ENCODE assay signal across 8 cellular contexts in genomic region chr5:127030259-127031146, GRCh38. TPM values are rescaled to one million over a fixed set of nuclear protein-coding genes. Genes with fewer than 3 reads are reported as not detected.
A peak's percentile ranks its signal among the peaks of the same experiment; 100 is the strongest.
DNase-seq lines count a peak whose midpoint lies in the region; ATAC-seq, FAIRE-seq and TF ChIP-seq lines count a peak whose summit lies in the region.

Gene MARCHF3, minus strand, starts transcription at chr5:127030558. Its CDS starts 112,387 bp downstream, at chr5:126918171.

- no peaks in the 10 kb centered on the region for H3K27me3 Mint-ChIP-seq in Calu3 (ENCODE audit: unreplicated experiment)

- H3K27ac ChIP-seq in mesodermal cell (ENCODE audit: low read depth, low read length, severe bottlenecking): peak within 1 kb of the TSS; percentile 60

- TF ChIP-seq CTCF in Calu3 (IDR thresholded peaks at IDR 0.05; ENCODE audit: unreplicated experiment): peak; percentile 35

- H3K4me1 ChIP-seq in NT2/D1 (ENCODE audit: insufficient read depth, insufficient read length) (no peaks in the 10 kb centered on the region), mesodermal cell (ENCODE audit: control insufficient read depth, insufficient read depth, low read length, poor library complexity, severe bottlenecking) (peaks cover 7% of the 10 kb centered on the region)

- in situ Hi-C loops in endometrial microvascular endothelial cells (cut with HindIII; ENCODE audit: inconsistent ontology term, low pct_unique_long_range_greater_than_20kb, low sequenced_read_pairs): no loop called here

- intact Hi-C loops in Calu3 (cut with micrococcal nuclease; ENCODE audit: unreplicated experiment): no loop called here

- ATAC-seq in GM21381 (IDR thresholded peaks at IDR 0.05; ENCODE audit: unreplicated experiment): peak; percentile 95

- H3K9me3 ChIP-seq in NT2/D1 (ENCODE audit: insufficient read depth, low read length): no peaks in the 10 kb centered on the region
- H3K9me3 ChIP-seq in mesodermal cell (ENCODE audit: control insufficient read depth, low read length): no peaks in the 10 kb centered on the region

- H3K36me3 ChIP-seq in NT2/D1 (ENCODE audit: insufficient read depth, insufficient read length, low read length): no peaks in the 10 kb centered on the region
- H3K36me3 ChIP-seq in mesodermal cell (ENCODE audit: control insufficient read depth, insufficient read depth, low read length): no peaks in the 10 kb centered on the region

- no peaks in the 10 kb centered on the region for H3K9me3 Mint-ChIP-seq in Calu3 (ENCODE audit: low read depth, unreplicated experiment)

- H3K9ac ChIP-seq in NT2/D1 (ENCODE audit: insufficient read length, low read depth): peak within 1 kb of the TSS; percentile 88

- CTCF ChIA-PET in Calu3 (lab: Charles Lee): interaction anchor here (1.2 to 2.5 kb wide), 3 partner anchors 10 to 18 kb away, joined by 3 to 6 read pairs (median 4); no protein-coding TSS in a partner anchor

- H3K4me3 Mint-ChIP-seq in Calu3 (ENCODE audit: low read depth, unreplicated experiment): peak within 1 kb of the TSS; percentile 85

- BruUV-seq in Calu3 (replicated peaks; lab: Mats Ljungman, UMichigan): no TSS peak

- H3K27ac Mint-ChIP-seq in Calu3 (ENCODE audit: unreplicated experiment): peak within 1 kb of the TSS; percentile 28

- H3K4me1 Mint-ChIP-seq in Calu3 (ENCODE audit: low read depth, unreplicated experiment): peaks cover 13% of the 10 kb centered on the region

- peak; percentile 99 for DNase-seq in Calu3
- DNase-seq in HTR-8/SVneo (ENCODE audit: insufficient read length, low spot score): peak; percentile 93
- peak; percentile 85 for DNase-seq in NT2/D1 (ENCODE audit: low read depth, low spot score)
- peak; percentile 93 for DNase-seq in activated CD8-positive, alpha-beta memory T cell treated with anti-CD3 and anti-CD28 coated beads, Interleukin-2, amount 50 U/mL, for 4 hours
- peak; percentile 87 for DNase-seq in stimulated activated CD8-positive, alpha-beta memory T cell treated with anti-CD3 and anti-CD28 coated beads, Interleukin-15, amount 100 ng/mL, for 24 hours (ENCODE audit: low read depth)

- peaks cover 23% of the 10 kb centered on the region for H3K27me3 ChIP-seq in NT2/D1 (ENCODE audit: insufficient read depth, insufficient read length)

- H3K4me3 ChIP-seq in NT2/D1 (ENCODE audit: insufficient read length, low read depth) (peak within 1 kb of the TSS; percentile 79), mesodermal cell (ENCODE audit: extremely low read depth, insufficient read depth, low read length, poor library complexity, severe bottlenecking) (peak within 1 kb of the TSS; percentile 76)

- H3K36me3 Mint-ChIP-seq in Calu3 (ENCODE audit: insufficient read depth, unreplicated experiment): peaks cover 29% of the 10 kb centered on the region

- FAIRE-seq in HTR-8/SVneo (lab: Jason Lieb, UNC): peak; percentile 99

- WGBS in mesodermal cell (ENCODE audit: insufficient coverage in 2 of 2), 2 experiments: 0% methylated on average over 76 to 85 of the region's 97 CpGs

RNA-seq across cellular contexts. Expression of gene MARCHF3, which starts in this region (rescaled TPM):
- 13.1 and 16.1 TPM in 2 replicates for total RNA-seq in Calu3 (2022)
- total RNA-seq in endometrial microvascular endothelial cells (ENCODE audit: inconsistent ontology term): 26.5 TPM
- polyA plus RNA-seq in mesodermal cell (2013, experiment 1 of 2): 12.5 TPM
- polyA plus RNA-seq in mesodermal cell (2013, experiment 2 of 2): 16.2 TPM

Comparison
In these comparisons a context has a peak if more than half of its experiments do, and no peak if none do; other contexts are left out.
1. Peak in every context shown above with its lines: DNase-seq, ATAC-seq, H3K4me3 ChIP-seq and H3K27ac ChIP-seq.